ENCODE assay signal across 12 cellular contexts in genomic region chr11:64857485-64857884, GRCh38. TPM values are rescaled to one million over a fixed set of nuclear protein-coding genes. Genes with fewer than 3 reads are reported as not detected.
DNase-seq lines count a peak whose midpoint lies in the region; ATAC-seq and TF ChIP-seq lines count a peak whose summit lies in the region.
"Had no signal": no experiment of that assay in that cellular context is flagged by ENCODE, and none has a peak within 500 bp of the region (broad histone marks: within the 10 kb centered on the region; RNA-seq: fewer than 3 reads in every experiment).

No MANE protein-coding gene starts in this region.

- ATAC-seq in activated naive CD8-positive, alpha-beta T cell treated with anti-CD3 and anti-CD28 coated beads, Interleukin-2, amount 50 U/mL, for 24 hours: no peak
- no peak for ATAC-seq in natural killer cell treated with Interleukin-12 subunit alpha and Interleukin-12 subunit beta and Interleukin-15 and Interleukin-18, amount 100 ng/mL, for 72 hours
- ATAC-seq in HG03565 (IDR thresholded peaks at IDR 0.05; ENCODE audit: unreplicated experiment): no peak
- no peak for ATAC-seq in GM21381 (IDR thresholded peaks at IDR 0.05; ENCODE audit: unreplicated experiment)

- H3K36me3 Mint-ChIP-seq in activated naive CD8-positive, alpha-beta T cell treated with anti-CD3 and anti-CD28 coated beads, Interleukin-2, amount 50 U/mL, for 24 hours (ENCODE audit: low read depth): peaks cover 46% of the 10 kb centered on the region
- peaks cover 6% of the 10 kb centered on the region for H3K36me3 Mint-ChIP-seq in natural killer cell treated with Interleukin-12 subunit alpha and Interleukin-12 subunit beta and Interleukin-15 and Interleukin-18, amount 100 ng/mL, for 72 hours

- no peak overlapping the region for H2AFZ ChIP-seq in ACC112 (ENCODE audit: low read length, unreplicated experiment)

- H3K27ac ChIP-seq in ACC112 (ENCODE audit: low read depth, low read length): peak overlapping the region; percentile 44; the same call in 1 of the 2 replicates
- H3K27ac ChIP-seq in HL-60 (replicated peaks): peak overlapping the region; percentile 94

- H3K9me3 Mint-ChIP-seq in activated naive CD8-positive, alpha-beta T cell treated with anti-CD3 and anti-CD28 coated beads, Interleukin-2, amount 50 U/mL, for 24 hours: no peaks in the 10 kb centered on the region
- H3K9me3 Mint-ChIP-seq in natural killer cell treated with Interleukin-12 subunit alpha and Interleukin-12 subunit beta and Interleukin-15 and Interleukin-18, amount 100 ng/mL, for 72 hours: no peaks in the 10 kb centered on the region
- H3K9me3 Mint-ChIP-seq: neural crest cell had no signal

- H3K36me3 ChIP-seq in ACC112 (ENCODE audit: insufficient read depth, low read length): peaks cover 10% of the 10 kb centered on the region; the same call in 1 of the 2 replicates

- no peak for DNase-seq in HL-60 (ENCODE audit: low read depth in 1 of 2, low spot score in 1 of 2)
- DNase-seq in activated naive CD8-positive, alpha-beta T cell treated with anti-CD3 and anti-CD28 coated beads, Interleukin-2, amount 50 U/mL, for 24 hours: no peak
- no peak for DNase-seq in natural killer cell treated with Interleukin-12 subunit alpha and Interleukin-12 subunit beta and Interleukin-15 and Interleukin-18, amount 100 ng/mL, for 72 hours (ENCODE audit: low spot score)
- DNase-seq in activated gamma-delta T cell (lab: John Stamatoyannopoulos, UW): no peak
- DNase-seq in UCSD-AML1 (lab: John Stamatoyannopoulos, UW; ENCODE audit: unreplicated experiment): no peak
- DNase-seq: activated CD4-positive, CD25-positive, alpha-beta regulatory T cell; amygdala; stimulated activated CD4-positive, alpha-beta T cell treated with anti-CD3 and anti-CD28 coated beads, Interleukin-4, amount 100 ng/mL, for 24 hours had no signal

- no peak overlapping the region for H3K4me3 Mint-ChIP-seq in activated naive CD8-positive, alpha-beta T cell treated with anti-CD3 and anti-CD28 coated beads, Interleukin-2, amount 50 U/mL, for 24 hours
- H3K4me3 Mint-ChIP-seq in natural killer cell treated with Interleukin-12 subunit alpha and Interleukin-12 subunit beta and Interleukin-15 and Interleukin-18, amount 100 ng/mL, for 72 hours: peak overlapping the region; percentile 51
- H3K4me3 Mint-ChIP-seq: neural crest cell had no signal

- H3K4me3 ChIP-seq in ACC112 (ENCODE audit: low read depth, low read length) (no peak overlapping the region), HL-60 (replicated peaks; ENCODE audit: insufficient read depth, low read length) (no peak overlapping the region)

- H3K27me3 ChIP-seq in ACC112 (ENCODE audit: insufficient read depth, low read length) (no peaks in the 10 kb centered on the region), HL-60 (ENCODE audit: insufficient read depth, poor library complexity, severe bottlenecking) (no peaks in the 10 kb centered on the region)

- H3K79me2 ChIP-seq in ACC112 (ENCODE audit: control insufficient read depth, insufficient read depth, low read length, unreplicated experiment): peaks cover 19% of the 10 kb centered on the region

- TF ChIP-seq CTCF in HL-60 (IDR thresholded peaks at IDR 0.05; ENCODE audit: insufficient read depth, low read length): no peak

- peaks cover 96% of the 10 kb centered on the region for H3K4me1 Mint-ChIP-seq in activated naive CD8-positive, alpha-beta T cell treated with anti-CD3 and anti-CD28 coated beads, Interleukin-2, amount 50 U/mL, for 24 hours
- H3K4me1 Mint-ChIP-seq in natural killer cell treated with Interleukin-12 subunit alpha and Interleukin-12 subunit beta and Interleukin-15 and Interleukin-18, amount 100 ng/mL, for 72 hours (ENCODE audit: low read depth in 2 of 2): peaks cover 72% of the 10 kb centered on the region in 2 donors

- H3K27ac Mint-ChIP-seq in activated naive CD8-positive, alpha-beta T cell treated with anti-CD3 and anti-CD28 coated beads, Interleukin-2, amount 50 U/mL, for 24 hours: peak overlapping the region; percentile 55
- peak overlapping the region; percentile 53 to 88 for H3K27ac Mint-ChIP-seq in natural killer cell treated with Interleukin-12 subunit alpha and Interleukin-12 subunit beta and Interleukin-15 and Interleukin-18, amount 100 ng/mL, for 72 hours

- no peaks in the 10 kb centered on the region for H3K27me3 Mint-ChIP-seq in activated naive CD8-positive, alpha-beta T cell treated with anti-CD3 and anti-CD28 coated beads, Interleukin-2, amount 50 U/mL, for 24 hours
- H3K27me3 Mint-ChIP-seq in natural killer cell treated with Interleukin-12 subunit alpha and Interleukin-12 subunit beta and Interleukin-15 and Interleukin-18, amount 100 ng/mL, for 72 hours: no peaks in the 10 kb centered on the region

- peaks cover 37% of the 10 kb centered on the region for H3K4me1 ChIP-seq in ACC112 (ENCODE audit: control insufficient read depth, insufficient read depth, low read length, unreplicated experiment)

RNA-seq across cellular contexts. Expression of gene CDC42BPG, which starts 13.0 kb away (rescaled TPM):
- 1 to 10 TPM in 1 of 2 donors, under 1 TPM in 1; 0.59 to 1.9 TPM for total RNA-seq in natural killer cell treated with Interleukin-12 subunit alpha and Interleukin-12 subunit beta and Interleukin-15 and Interleukin-18, amount 100 ng/mL, for 72 hours

RNA-seq across cellular contexts. Expression of gene EHD1, which starts 20.9 kb away (rescaled TPM):
- 100 to 1,000 TPM; 202 to 235 TPM for total RNA-seq in natural killer cell treated with Interleukin-12 subunit alpha and Interleukin-12 subunit beta and Interleukin-15 and Interleukin-18, amount 100 ng/mL, for 72 hours

RNA-seq across cellular contexts. Expression of gene MEN1, which starts 47.1 kb away (rescaled TPM):
- 10 to 100 TPM; 32.6 to 53.5 TPM for total RNA-seq in natural killer cell treated with Interleukin-12 subunit alpha and Interleukin-12 subunit beta and Interleukin-15 and Interleukin-18, amount 100 ng/mL, for 72 hours

RNA-seq across cellular contexts. Expression of gene MAP4K2, which starts 54.5 kb away (rescaled TPM):
- total RNA-seq in natural killer cell treated with Interleukin-12 subunit alpha and Interleukin-12 subunit beta and Interleukin-15 and Interleukin-18, amount 100 ng/mL, for 72 hours: 10 to 100 TPM; 17.6 to 47.1 TPM

RNA-seq across cellular contexts. Expression of gene ATG2A, which starts 59.5 kb away (rescaled TPM):
- 10 to 100 TPM; 24.1 to 31.9 TPM for total RNA-seq in natural killer cell treated with Interleukin-12 subunit alpha and Interleukin-12 subunit beta and Interleukin-15 and Interleukin-18, amount 100 ng/mL, for 72 hours
